In the genomic region with DNA sequence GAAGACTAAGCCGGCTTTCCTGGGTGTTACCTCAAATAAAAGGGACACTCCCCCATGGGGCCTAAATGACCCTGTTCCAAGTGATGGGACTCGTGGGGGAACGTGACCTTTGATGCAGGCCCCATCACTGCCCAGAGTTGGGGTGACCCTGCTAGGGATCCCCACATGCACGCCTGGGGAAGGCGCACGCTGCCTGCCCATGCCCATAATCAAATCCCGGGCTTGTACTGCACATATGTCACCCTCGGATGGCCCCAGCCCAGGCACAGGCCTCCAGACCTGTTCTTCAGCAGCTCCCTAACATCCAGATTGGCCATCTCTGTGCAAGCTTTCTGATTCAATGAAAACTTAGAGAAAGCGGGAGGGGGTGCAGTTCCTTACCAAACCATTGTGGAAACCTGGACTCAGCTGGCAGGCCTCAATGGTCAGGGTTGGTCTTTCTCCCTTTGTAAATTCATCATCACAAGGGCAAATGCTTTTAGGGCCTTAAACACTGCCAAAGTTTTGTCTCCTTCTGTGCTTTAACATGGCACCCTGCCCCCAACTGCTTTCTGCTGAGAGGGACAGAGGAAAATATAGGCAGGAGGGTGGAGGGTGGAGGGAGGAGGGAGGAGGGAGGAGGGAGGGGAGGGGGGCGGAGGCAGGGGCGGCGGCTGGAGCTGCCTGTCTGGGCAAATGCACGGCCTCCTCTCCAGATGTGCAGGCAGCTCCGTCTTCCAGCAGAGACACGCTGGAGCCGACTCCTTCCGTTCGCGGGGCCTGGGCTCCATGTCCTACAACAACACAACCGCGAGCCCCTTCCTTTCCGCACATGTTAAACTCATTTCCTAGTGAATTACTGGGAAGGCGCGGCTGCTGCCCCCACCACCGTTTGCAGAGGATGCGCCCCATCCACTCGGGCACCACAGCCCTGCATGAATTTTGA, we compare ENCODE assay signal across 13 cellular contexts. TPM values are rescaled to one million over a fixed set of nuclear protein-coding genes. Genes with fewer than 3 reads are reported as not detected.
DNase-seq lines count a peak whose midpoint lies in the region; ATAC-seq, FAIRE-seq and TF ChIP-seq lines count a peak whose summit lies in the region.
"Had no signal": no experiment of that assay in that cellular context is flagged by ENCODE, and none has a peak within 500 bp of the region (broad histone marks: within the 10 kb centered on the region; RNA-seq: fewer than 3 reads in every experiment).

No MANE protein-coding gene starts in this region.

- peak in 3 of 4 donors; percentile 50 to 62 (median 55) for ATAC-seq in right lobe of liver
- no peak for ATAC-seq in HepG2
- ATAC-seq in GM19455 (IDR thresholded peaks at IDR 0.05; ENCODE audit: unreplicated experiment) = no peak
- ATAC-seq in GM18858 (IDR thresholded peaks at IDR 0.05; ENCODE audit: unreplicated experiment) = no peak
- ATAC-seq: activated naive CD4-positive, alpha-beta T cell treated with anti-CD3 and anti-CD28 coated beads, Interleukin-2, amount 50 U/mL, for 72 hours had no signal

- H4K20me1 ChIP-seq in HepG2 (ENCODE audit: insufficient read depth, low read length) = no peaks in the 10 kb centered on the region

- no peak overlapping the region for H3K27ac ChIP-seq in right lobe of liver
- no peak overlapping the region for H3K27ac ChIP-seq in HepG2 (ENCODE audit: extremely low read length, insufficient read depth, low read length)
- H3K27ac ChIP-seq: WERI-Rb-1 had no signal

- 19% methylated on average over 15 of the region's 27 CpGs for WGBS in right lobe of liver (ENCODE audit: insufficient coverage, low coverage, low lambda C conversion rate, missing lambda C conversion rate)
- WGBS in HepG2 (ENCODE audit: low lambda C conversion rate) = 42% methylated on average over 23 of the region's 27 CpGs

- H2AFZ ChIP-seq in HepG2 (ENCODE audit: low read length) = no peak overlapping the region

- intact Hi-C loops in right lobe of liver (cut with DNase I) (no loop called here), HepG2 (cut with micrococcal nuclease; ENCODE audit: unreplicated experiment) (no loop called here)

- H3K79me2 ChIP-seq in HepG2 (ENCODE audit: insufficient read depth, low read length) = no peaks in the 10 kb centered on the region

- peaks cover 0 to 12% of the 10 kb centered on the region in 2 donors for H3K27me3 ChIP-seq in right lobe of liver
- peaks cover 5 to 34% of the 10 kb centered on the region in 2 experiments; a peak in 4 of 5 replicates for H3K27me3 ChIP-seq in HepG2 (ENCODE audit: control insufficient read depth in 1 of 2, insufficient read depth in 2 of 2, low read length in 2 of 2)

- no TSS peak for BruUV-seq in HepG2 (replicated peaks; lab: Mats Ljungman, UMichigan)

- TF ChIP-seq POLR2A in right lobe of liver (IDR thresholded peaks at IDR 0.05) = no peak
- no peak for TF ChIP-seq POLR2A in HepG2 (IDR thresholded peaks at IDR 0.05; ENCODE audit: insufficient read depth in 1 of 2, low read depth in 2 of 2, low read length in 2 of 2)

- no peak overlapping the region for H3K4me2 ChIP-seq in HepG2 (ENCODE audit: low read depth, low read length)

- in situ Hi-C loops in HepG2 (cut with HindIII; ENCODE audit: extremely low pct_ligation_motif_present, low pct_unique_long_range_greater_than_20kb) = loop anchor here (25.0 kb wide), 1 partner anchor 1687 kb away; no protein-coding TSS in a partner anchor

- H3K9ac ChIP-seq in HepG2 (ENCODE audit: insufficient read depth, low read depth, low read length) = no peak overlapping the region

- H3K9me3 ChIP-seq in right lobe of liver = no peaks in the 10 kb centered on the region
- H3K9me3 ChIP-seq in HepG2 (ENCODE audit: low read length) = no peaks in the 10 kb centered on the region

- no peak for TF ChIP-seq RAD21 in HepG2 (CRISPR knock-in tag; IDR thresholded peaks at IDR 0.05)

- no peak for FAIRE-seq in HepG2 (lab: Jason Lieb, UNC)
- no peak for FAIRE-seq in RCC 7860 (lab: Jason Lieb, UNC)

- no peaks in the 10 kb centered on the region for H3K4me1 ChIP-seq in right lobe of liver
- H3K4me1 ChIP-seq in HepG2 (ENCODE audit: insufficient read depth, low read length) = no peaks in the 10 kb centered on the region

- H3K4me3 ChIP-seq in right lobe of liver = no peak overlapping the region
- no peak overlapping the region for H3K4me3 ChIP-seq in HepG2 (replicated peaks in 1 of 3; ENCODE audit: insufficient read depth in 1 of 3, low read depth in 2 of 3, low read length in 3 of 3)
- peak overlapping the region; percentile 31 for H3K4me3 ChIP-seq in fibroblast of pulmonary artery (replicated peaks; ENCODE audit: low read depth, low read length)

- no peak for TF ChIP-seq EP300 in HepG2 (IDR thresholded peaks at IDR 0.05; ENCODE audit: low read depth in 2 of 2, low read length in 2 of 2)
- TF ChIP-seq EP300 in HepG2 (CRISPR knock-in tag; IDR thresholded peaks at IDR 0.05; ENCODE audit: borderline replicate concordance) = no peak

- CTCF ChIA-PET in HepG2 (lab: Yijun Ruan, JAX; ENCODE audit: low intra/inter-chr PET ratio, low total read pairs) = no interaction called here

- no peak for DNase-seq in right lobe of liver
- DNase-seq in HepG2 (ENCODE audit: low spot score) = no peak
- DNase-seq in fibroblast of pulmonary artery (ENCODE audit: low read depth) = peak; percentile 85
- DNase-seq in myocyte (ENCODE audit: low read depth) = peak; percentile 73
- no peak for DNase-seq in stimulated activated CD4-positive, alpha-beta T cell treated with anti-CD3 and anti-CD28 coated beads, Interleukin-2, amount 100 ng/mL, for 48 hours
- DNase-seq in RCC 7860 (ENCODE audit: low spot score) = no peak
- DNase-seq: MM.1S; stimulated activated CD4-positive, alpha-beta T cell treated with anti-CD3 and anti-CD28 coated beads, Interleukin-4, amount 100 ng/mL, for 1 hour; WERI-Rb-1 had no signal

- no peak for TF ChIP-seq CTCF in right lobe of liver (IDR thresholded peaks at IDR 0.05)
- TF ChIP-seq CTCF in HepG2 (CRISPR knock-in tag; IDR thresholded peaks at IDR 0.05) = no peak
- no peak for TF ChIP-seq CTCF in fibroblast of pulmonary artery (IDR thresholded peaks at IDR 0.05; ENCODE audit: low read length, missing control alignments)

- POLR2A ChIA-PET in HepG2 (lab: Yijun Ruan, JAX) = no interaction called here

- H3K36me3 ChIP-seq in right lobe of liver = no peaks in the 10 kb centered on the region
- H3K36me3 ChIP-seq in HepG2 (replicated peaks in 1 of 2; ENCODE audit: control insufficient read depth in 1 of 2, insufficient read depth in 2 of 2, low read length in 2 of 2) = no peaks in the 10 kb centered on the region
- H3K36me3 ChIP-seq: WERI-Rb-1 had no signal

TF ChIP-seq in HepG2, 621 proteins besides CTCF, POLR2A, EP300 and RAD21 (continues in another document):
- TF ChIP-seq, protein P1, sequence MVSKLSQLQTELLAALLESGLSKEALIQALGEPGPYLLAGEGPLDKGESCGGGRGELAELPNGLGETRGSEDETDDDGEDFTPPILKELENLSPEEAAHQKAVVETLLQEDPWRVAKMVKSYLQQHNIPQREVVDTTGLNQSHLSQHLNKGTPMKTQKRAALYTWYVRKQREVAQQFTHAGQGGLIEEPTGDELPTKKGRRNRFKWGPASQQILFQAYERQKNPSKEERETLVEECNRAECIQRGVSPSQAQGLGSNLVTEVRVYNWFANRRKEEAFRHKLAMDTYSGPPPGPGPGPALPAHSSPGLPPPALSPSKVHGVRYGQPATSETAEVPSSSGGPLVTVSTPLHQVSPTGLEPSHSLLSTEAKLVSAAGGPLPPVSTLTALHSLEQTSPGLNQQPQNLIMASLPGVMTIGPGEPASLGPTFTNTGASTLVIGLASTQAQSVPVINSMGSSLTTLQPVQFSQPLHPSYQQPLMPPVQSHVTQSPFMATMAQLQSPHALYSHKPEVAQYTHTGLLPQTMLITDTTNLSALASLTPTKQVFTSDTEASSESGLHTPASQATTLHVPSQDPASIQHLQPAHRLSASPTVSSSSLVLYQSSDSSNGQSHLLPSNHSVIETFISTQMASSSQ (IDR thresholded peaks at IDR 0.05; ENCODE audit: low read depth) = no peak
- TF ChIP-seq, protein P1 (CRISPR knock-in tag; IDR thresholded peaks at IDR 0.05; ENCODE audit: borderline replicate concordance) = no peak

RNA-seq across cellular contexts. Expression of a gene that starts 14.4 kb away (rescaled TPM):
- total RNA-seq in right lobe of liver (under 1 TPM in 1 of 6 experiments, not detected in 5; 0.12 TPM), HepG2 (2016; rRNA removed; fragmentation: Illumina TruSeq; extraction: Trizol) (not detected in 2 replicates), myocyte (21.9 and 32.2 TPM in 2 replicates)
- not detected in 2 replicates for total RNA-seq in HepG2 (2016; cell fraction: cytosol; rRNA removed; fragmentation: Illumina TruSeq; extraction: Trizol; ENCODE audit: low read depth)
- total RNA-seq in HepG2 (2016; cell fraction: insoluble cytoplasmic fraction; rRNA removed; fragmentation: Illumina TruSeq; extraction: Trizol) = not detected in 2 replicates
- not detected in 2 replicates for total RNA-seq in HepG2 (2016; cell fraction: membrane; rRNA removed; fragmentation: Illumina TruSeq; extraction: Trizol)
- not detected in 2 replicates for total RNA-seq in HepG2 (2016; cell fraction: nucleus; rRNA removed; fragmentation: Illumina TruSeq; extraction: Trizol)
- not detected in 2 replicates for polyA plus RNA-seq in HepG2 (2011; rRNA removed)
- not detected in 2 replicates for polyA plus RNA-seq in HepG2 (2011; cell fraction: cytosol; rRNA removed)
- polyA plus RNA-seq in HepG2 (2011; cell fraction: nucleus; rRNA removed) = not detected in 2 replicates
- 0.13 and 0.16 TPM in 2 replicates for polyA plus RNA-seq in HepG2 (2012)
- not detected in 2 replicates for polyA plus RNA-seq in HepG2 (2016; cell fraction: cytosol; fragmentation: Illumina TruSeq; extraction: Trizol; ENCODE audit: low read depth)
- not detected in 2 replicates for polyA plus RNA-seq in HepG2 (2016; cell fraction: insoluble cytoplasmic fraction; fragmentation: Illumina TruSeq; extraction: Trizol; ENCODE audit: low read depth)
- polyA plus RNA-seq in HepG2 (2016; cell fraction: membrane; fragmentation: Illumina TruSeq; extraction: Trizol; ENCODE audit: low read depth) = not detected in 2 replicates
- not detected in 2 replicates for polyA plus RNA-seq in HepG2 (2016; cell fraction: nucleus; fragmentation: Illumina TruSeq; extraction: Trizol; ENCODE audit: insufficient read depth, low read depth)
- polyA minus RNA-seq in HepG2 (2011; rRNA and poly(A)+ RNA removed; ENCODE audit: low replicate concordance) = not detected in 2 replicates
- not detected in 2 replicates for polyA minus RNA-seq in HepG2 (2011; cell fraction: cytosol; rRNA and poly(A)+ RNA removed)
- not detected in 2 replicates for polyA minus RNA-seq in HepG2 (2011; cell fraction: nucleus; rRNA and poly(A)+ RNA removed)
- polyA plus RNA-seq in myocyte (2012) = 10.7 TPM
- total RNA-seq: activated naive CD4-positive, alpha-beta T cell treated with anti-CD3 and anti-CD28 coated beads, Interleukin-2, amount 50 U/mL, for 72 hours; mononuclear cell had no signal

Comparison
In these comparisons a context has a peak if more than half of its experiments do, and no peak if none do; other contexts are left out.
1. ATAC-seq: peak in right lobe of liver (3 of 4); none in HepG2 (single experiment), GM19455 (single experiment) and GM18858 (single experiment).
2. DNase-seq: peak in fibroblast of pulmonary artery (single experiment) and myocyte (single experiment); none in right lobe of liver (0 of 3), HepG2 (single experiment), stimulated activated CD4-positive, alpha-beta T cell treated with anti-CD3 and anti-CD28 coated beads, Interleukin-2, amount 100 ng/mL, for 48 hours (0 of 2) and RCC 7860 (single experiment).
3. RNA of a gene that starts 14.4 kb away (total RNA-seq): 21.9 to 32.2 TPM in myocyte; 0.12 TPM in right lobe of liver and not detected in HepG2; every median in the first group is over 10 times any median in the second.